Comparison of ENCODE assay signal across 10 cellular contexts in genomic region chr9:73155968-73156592, GRCh38. TPM values are rescaled to one million over a fixed set of nuclear protein-coding genes. Genes with fewer than 3 reads are reported as not detected.
A peak's percentile ranks its signal among the peaks of the same experiment; 100 is the strongest.
DNase-seq lines count a peak whose midpoint lies in the region; TF ChIP-seq lines count a peak whose summit lies in the region.
"Had no signal": no experiment of that assay in that cellular context is flagged by ENCODE, and none has a peak within 500 bp of the region (broad histone marks: within the 10 kb centered on the region; RNA-seq: fewer than 3 reads in every experiment).

No MANE protein-coding gene starts in this region.

- CTCF ChIA-PET in Calu3 (lab: Charles Lee) = interaction anchor here (1.1 to 1.4 kb wide), 4 partner anchors 20 to 56 kb away, joined by 3 to 8 read pairs (median 4); no protein-coding TSS in a partner anchor

- H3K9me3 Mint-ChIP-seq in Calu3 (ENCODE audit: low read depth, unreplicated experiment) = no peaks in the 10 kb centered on the region

- H3K4me1 ChIP-seq in breast epithelium = peaks cover 0 to 12% of the 10 kb centered on the region in 2 donors
- H3K4me1 ChIP-seq in neutrophil (ENCODE audit: control insufficient read depth in 1 of 2, insufficient read depth in 1 of 2, low read depth in 1 of 2, low read length in 1 of 2) = peaks cover 75 to 81% of the 10 kb centered on the region in 2 experiments
- peaks cover 0 to 60% (median 44%) of the 10 kb centered on the region in 4 donors for H3K4me1 ChIP-seq in sigmoid colon

- WGBS in sigmoid colon, 2 donors = 66 to 82% methylated on average over 4 of the region's 4 CpGs

- H3K27ac Mint-ChIP-seq in Calu3 (ENCODE audit: unreplicated experiment) = peak overlapping the region; percentile 47

- H3K4me3 ChIP-seq in breast epithelium = peak overlapping the region in 2 of 3 donors; percentile 8 to 12
- peak overlapping the region in 1 of 2 experiments; percentile 50 for H3K4me3 ChIP-seq in neutrophil (ENCODE audit: low read depth in 1 of 2, low read length in 1 of 2)
- H3K4me3 ChIP-seq in sigmoid colon = no peak overlapping the region

- peaks cover 7% of the 10 kb centered on the region for H3K4me1 Mint-ChIP-seq in Calu3 (ENCODE audit: low read depth, unreplicated experiment)

- TF ChIP-seq EP300 in sigmoid colon (IDR thresholded peaks at IDR 0.05) = no peak

- H3K4me3 Mint-ChIP-seq in Calu3 (ENCODE audit: low read depth, unreplicated experiment) = peak overlapping the region; percentile 80

- TF ChIP-seq POLR2A in breast epithelium (IDR thresholded peaks at IDR 0.05) (no peak), sigmoid colon (IDR thresholded peaks at IDR 0.05) (no peak)

- no peaks in the 10 kb centered on the region for H3K9me3 ChIP-seq in breast epithelium
- H3K9me3 ChIP-seq in neutrophil = no peaks in the 10 kb centered on the region
- no peaks in the 10 kb centered on the region for H3K9me3 ChIP-seq in sigmoid colon

- TF ChIP-seq CTCF in Calu3 (IDR thresholded peaks at IDR 0.05; ENCODE audit: unreplicated experiment) (no peak), breast epithelium (IDR thresholded peaks at IDR 0.05) (no peak), neutrophil (IDR thresholded peaks at IDR 0.05) (no peak), sigmoid colon (IDR thresholded peaks at IDR 0.05) (no peak)

- no peak for DNase-seq in Calu3
- DNase-seq in MV-4-11 (lab: John Stamatoyannopoulos, UW) = peak; percentile 75
- DNase-seq in breast epithelium (ENCODE audit: low spot score in 2 of 2) = no peak
- DNase-seq in NCI-H187 treated with DMSO at 0.1 percent for 48 hours (lab: John Stamatoyannopoulos, UW) = no peak
- DNase-seq in sigmoid colon = no peak
- DNase-seq in HCEC 1CT = no peak
- DNase-seq: activated effector memory CD4-positive, alpha-beta T cell treated with Interleukin-2 at 50 U/mL for 16 hours; cortex of kidney; NCI-H510A treated with DMSO at 0.1 percent for 48 hours had no signal

- H3K27ac ChIP-seq in breast epithelium (peak overlapping the region in 1 of 2 donors; percentile 19), neutrophil (peak overlapping the region; percentile 81), sigmoid colon (peak overlapping the region in 1 of 4 donors; percentile 86)

- H3K27me3 ChIP-seq in breast epithelium (no peaks in the 10 kb centered on the region), neutrophil (no peaks in the 10 kb centered on the region), sigmoid colon (no peaks in the 10 kb centered on the region)

- H3K27me3 Mint-ChIP-seq in Calu3 (ENCODE audit: unreplicated experiment) = no peaks in the 10 kb centered on the region

- H3K36me3 Mint-ChIP-seq in Calu3 (ENCODE audit: insufficient read depth, unreplicated experiment) = peaks cover 86% of the 10 kb centered on the region

- peaks cover under 1% of the 10 kb centered on the region for H3K36me3 ChIP-seq in breast epithelium
- peaks cover 27% of the 10 kb centered on the region for H3K36me3 ChIP-seq in neutrophil
- peaks cover 0 to 28% (median 14%) of the 10 kb centered on the region in 4 donors for H3K36me3 ChIP-seq in sigmoid colon

- no TSS peak for BruUV-seq in Calu3 (replicated peaks; lab: Mats Ljungman, UMichigan)

- intact Hi-C loops in Calu3 (cut with micrococcal nuclease; ENCODE audit: unreplicated experiment) = no loop called here
- intact Hi-C loops in breast epithelium (cut with DNase I; ENCODE audit: low total_unique reads) = no loop called here
- intact Hi-C loops in sigmoid colon (cut with DNase I) = no loop called here

RNA-seq across cellular contexts. Expression of gene ANXA1, which starts 4.4 kb away (rescaled TPM):
- total RNA-seq in Calu3 (2022) (458 and 526 TPM in 2 replicates), breast epithelium (100 to 1,000 TPM; 364 to 729 (median 628) TPM), sigmoid colon (100 to 1,000 TPM; 135 to 214 (median 170) TPM)
- 100 to 1,000 TPM in 1 of 3 donors, 10 to 100 TPM in 2; 52.5 to 132 (median 75.2) TPM for polyA plus RNA-seq in sigmoid colon

Comparison
In these comparisons a context has a peak if more than half of its experiments do, and no peak if none do; other contexts are left out.
1. H3K4me3 ChIP-seq: peak in breast epithelium (2 of 3); none in sigmoid colon (0 of 4).